Comparison of ENCODE assay signal across 34 cellular contexts in genomic region chr5:158970569-158971014, GRCh38.
A peak's percentile ranks its signal among the peaks of the same experiment; 100 is the strongest.
DNase-seq lines count a peak whose midpoint lies in the region; ATAC-seq, FAIRE-seq and TF ChIP-seq lines count a peak whose summit lies in the region.
"Had no signal": no experiment of that assay in that cellular context is flagged by ENCODE, and none has a peak within 500 bp of the region (broad histone marks: within the 10 kb centered on the region; RNA-seq: fewer than 3 reads in every experiment).

No MANE protein-coding gene starts in this region.

- TF ChIP-seq CTCF in left ventricle myocardium inferior (IDR thresholded peaks at IDR 0.05; ENCODE audit: borderline replicate concordance) (no peak), heart left ventricle (IDR thresholded peaks at IDR 0.05) (no peak), astrocyte (IDR thresholded peaks at IDR 0.05; ENCODE audit: insufficient read depth, low read depth, low read length) (no peak), osteoblast (IDR thresholded peaks at IDR 0.05; ENCODE audit: extremely low read depth, low read depth, low read length) (no peak), coronary artery (IDR thresholded peaks at IDR 0.05) (no peak), Peyer's patch (IDR thresholded peaks at IDR 0.05) (no peak)

- intact Hi-C loops in left ventricle myocardium inferior (cut with micrococcal nuclease) (no loop called here), heart left ventricle (cut with DNase I) (no loop called here)

- H3K9me3 ChIP-seq in left ventricle myocardium inferior (replicated peaks) (no peaks in the 10 kb centered on the region), heart left ventricle (no peaks in the 10 kb centered on the region), astrocyte (ENCODE audit: insufficient read depth, low read depth, low read length) (no peaks in the 10 kb centered on the region), osteoblast (ENCODE audit: low read depth, low read length) (no peaks in the 10 kb centered on the region), Peyer's patch (no peaks in the 10 kb centered on the region)
- H3K9me3 ChIP-seq: colonic mucosa, neutrophil, sigmoid colon, transverse colon had no signal

- no peak for DNase-seq in left ventricle myocardium inferior
- DNase-seq in heart left ventricle = no peak
- peak; percentile 14 for DNase-seq in astrocyte (ENCODE audit: low read depth)
- peak; percentile 63 for DNase-seq in osteoblast (ENCODE audit: insufficient read length, low spot score, missing footprints)
- DNase-seq in coronary artery (ENCODE audit: low spot score) = no peak
- no peak for DNase-seq in SIG-M5 treated with dmso at 0.1 percent for 504 hours (lab: John Stamatoyannopoulos, UW; ENCODE audit: unreplicated experiment)
- DNase-seq in NCI-H1930 (lab: John Stamatoyannopoulos, UW) = no peak
- DNase-seq in Peyer's patch = no peak
- DNase-seq: activated CD4-positive, alpha-beta T cell treated with anti-CD3 and anti-CD28 coated beads for 48 hours; amygdala; CD4-positive, alpha-beta memory T cell; colonic mucosa; effector CD8-positive, alpha-beta T cell; head of caudate nucleus; midbrain; naive thymus-derived CD4-positive, alpha-beta T cell; NCI-H1092; NCI-H187 treated with DMSO at 0.1 percent for 48 hours; NCI-H226; NCI-H526 treated with DMSO at 0.1 percent for 48 hours; PC-9; SHP77; sigmoid colon; stimulated activated CD4-positive, alpha-beta T cell treated with anti-CD3 and anti-CD28 coated beads, Interleukin-4, amount 100 ng/mL, for 1 hour; SW 1271; transverse colon had no signal

- no peaks in the 10 kb centered on the region for H4K20me1 ChIP-seq in astrocyte (ENCODE audit: insufficient read depth, low read length)
- H4K20me1 ChIP-seq in osteoblast (ENCODE audit: insufficient read depth, low read length) = no peaks in the 10 kb centered on the region

- TF ChIP-seq POLR2A in heart left ventricle (IDR thresholded peaks at IDR 0.05) = no peak
- no peak for TF ChIP-seq POLR2A in Peyer's patch (IDR thresholded peaks at IDR 0.05)

- no peak overlapping the region for H3K9ac ChIP-seq in astrocyte (ENCODE audit: low read length)

- H3K4me1 Mint-ChIP-seq in astrocyte (ENCODE audit: low read depth, unreplicated experiment) = peaks cover 11% of the 10 kb centered on the region
- H3K4me1 Mint-ChIP-seq: activated T-helper 17 cell treated with anti-CD3 and anti-CD28 coated beads, Interleukin-2, amount 50 U/mL, for 72 hours; CD4-positive, alpha-beta memory T cell had no signal

- no peak overlapping the region for H3K27ac Mint-ChIP-seq in astrocyte (ENCODE audit: unreplicated experiment)
- H3K27ac Mint-ChIP-seq: activated naive CD4-positive, alpha-beta T cell treated with anti-CD3 and anti-CD28 coated beads, Interleukin-2, amount 50 U/mL, for 72 hours; activated T-helper 17 cell treated with anti-CD3 and anti-CD28 coated beads, Interleukin-2, amount 50 U/mL, for 72 hours; CD4-positive, alpha-beta memory T cell; naive thymus-derived CD4-positive, alpha-beta T cell; progenitor cell of endocrine pancreas had no signal

- peak overlapping the region; percentile 27 for H3K27ac ChIP-seq in left ventricle myocardium inferior (replicated peaks)
- H3K27ac ChIP-seq in heart left ventricle = peak overlapping the region in 3 of 12 donors; percentile 10 to 22 (median 10)
- no peak overlapping the region for H3K27ac ChIP-seq in astrocyte (ENCODE audit: low read depth, low read length)
- H3K27ac ChIP-seq in osteoblast (ENCODE audit: low read depth, low read length) = peak overlapping the region; percentile 62
- H3K27ac ChIP-seq in coronary artery = no peak overlapping the region
- H3K27ac ChIP-seq in Peyer's patch = no peak overlapping the region
- H3K27ac ChIP-seq: colonic mucosa, epithelial cell of prostate, neutrophil, PC-9, sigmoid colon, transverse colon had no signal

- no peaks in the 10 kb centered on the region for H3K27me3 Mint-ChIP-seq in astrocyte (ENCODE audit: low read depth, unreplicated experiment)
- H3K27me3 Mint-ChIP-seq: IgD-negative memory B cell had no signal

- H3K79me2 ChIP-seq in astrocyte (ENCODE audit: insufficient read depth, low read length) = no peaks in the 10 kb centered on the region
- peaks cover 53% of the 10 kb centered on the region for H3K79me2 ChIP-seq in osteoblast (ENCODE audit: insufficient read depth, low read length)

- H3K9me3 Mint-ChIP-seq in astrocyte (ENCODE audit: unreplicated experiment) = no peaks in the 10 kb centered on the region
- H3K9me3 Mint-ChIP-seq: activated naive CD4-positive, alpha-beta T cell treated with anti-CD3 and anti-CD28 coated beads, Interleukin-2, amount 50 U/mL, for 72 hours; activated T-helper 17 cell treated with anti-CD3 and anti-CD28 coated beads, Interleukin-2, amount 50 U/mL, for 72 hours; IgD-negative memory B cell; naive thymus-derived CD4-positive, alpha-beta T cell had no signal

- H3K27me3 ChIP-seq in left ventricle myocardium inferior (ENCODE audit: low read depth) (no peaks in the 10 kb centered on the region), heart left ventricle (no peaks in the 10 kb centered on the region), astrocyte (ENCODE audit: insufficient read depth, low read length) (no peaks in the 10 kb centered on the region), osteoblast (ENCODE audit: insufficient read depth, low read length) (no peaks in the 10 kb centered on the region), Peyer's patch (no peaks in the 10 kb centered on the region)
- H3K27me3 ChIP-seq: colonic mucosa, neutrophil, sigmoid colon, transverse colon had no signal

- H3K4me2 ChIP-seq in astrocyte (ENCODE audit: low read length) (no peak overlapping the region), osteoblast (ENCODE audit: insufficient read depth, low read length) (peak overlapping the region; percentile 69)
- H3K4me2 ChIP-seq: PC-9 had no signal

- H3K36me3 ChIP-seq in left ventricle myocardium inferior (no peaks in the 10 kb centered on the region), heart left ventricle (no peaks in the 10 kb centered on the region), astrocyte (ENCODE audit: insufficient read depth, low read length) (no peaks in the 10 kb centered on the region), osteoblast (ENCODE audit: insufficient read depth, low read length) (no peaks in the 10 kb centered on the region), Peyer's patch (no peaks in the 10 kb centered on the region)
- H3K36me3 ChIP-seq: colonic mucosa, neutrophil, sigmoid colon, transverse colon had no signal

- H3K4me1 ChIP-seq in left ventricle myocardium inferior = peaks cover 34% of the 10 kb centered on the region
- H3K4me1 ChIP-seq in heart left ventricle = peaks cover 0 to 35% (median 8%) of the 10 kb centered on the region in 12 donors
- peaks cover 1% of the 10 kb centered on the region for H3K4me1 ChIP-seq in astrocyte (ENCODE audit: insufficient read depth, low read length)
- peaks cover 32% of the 10 kb centered on the region for H3K4me1 ChIP-seq in osteoblast (ENCODE audit: insufficient read depth, low read length)
- H3K4me1 ChIP-seq in Peyer's patch = no peaks in the 10 kb centered on the region
- H3K4me1 ChIP-seq: colonic mucosa, sigmoid colon, transverse colon had no signal

- FAIRE-seq in astrocyte (lab: Jason Lieb, UNC) = no peak
- FAIRE-seq: D721Med, keratinocyte had no signal

- no peak for ATAC-seq in heart left ventricle
- ATAC-seq: activated naive CD4-positive, alpha-beta T cell treated with anti-CD3 and anti-CD28 coated beads, Interleukin-2, amount 50 U/mL, for 72 hours; activated T-helper 17 cell treated with anti-CD3 and anti-CD28 coated beads, Interleukin-2, amount 50 U/mL, for 72 hours; naive thymus-derived CD4-positive, alpha-beta T cell had no signal

- H2AFZ ChIP-seq in astrocyte (ENCODE audit: low read depth, low read length) = no peak overlapping the region
- no peak overlapping the region for H2AFZ ChIP-seq in osteoblast (ENCODE audit: low read length)
- H2AFZ ChIP-seq: PC-9 had no signal

- no peak overlapping the region for H3K4me3 Mint-ChIP-seq in astrocyte (ENCODE audit: unreplicated experiment)
- H3K4me3 Mint-ChIP-seq: activated T-helper 17 cell treated with anti-CD3 and anti-CD28 coated beads, Interleukin-2, amount 50 U/mL, for 72 hours; CD4-positive, alpha-beta memory T cell; IgD-negative memory B cell; naive thymus-derived CD4-positive, alpha-beta T cell had no signal

- WGBS in heart left ventricle, 4 donors = 77 to 87% (median 78%) methylated on average over 3 of the region's 3 CpGs

- H3K36me3 Mint-ChIP-seq in astrocyte (ENCODE audit: low read depth, unreplicated experiment) = no peaks in the 10 kb centered on the region
- H3K36me3 Mint-ChIP-seq: activated naive CD4-positive, alpha-beta T cell treated with anti-CD3 and anti-CD28 coated beads, Interleukin-2, amount 50 U/mL, for 72 hours; CD4-positive, alpha-beta memory T cell; naive thymus-derived CD4-positive, alpha-beta T cell had no signal

- no peak overlapping the region for H3K4me3 ChIP-seq in left ventricle myocardium inferior
- H3K4me3 ChIP-seq in heart left ventricle = no peak overlapping the region
- no peak overlapping the region for H3K4me3 ChIP-seq in astrocyte (ENCODE audit: insufficient read depth, low read depth, low read length)
- H3K4me3 ChIP-seq in osteoblast (ENCODE audit: insufficient read depth, low read length) = peak overlapping the region; percentile 32
- no peak overlapping the region for H3K4me3 ChIP-seq in coronary artery
- H3K4me3 ChIP-seq in Peyer's patch = no peak overlapping the region
- H3K4me3 ChIP-seq: colonic mucosa, PC-9, sigmoid colon, transverse colon had no signal

Comparison
In these comparisons a context has a peak if more than half of its experiments do, and no peak if none do; other contexts are left out.
1. DNase-seq: peak in astrocyte (single experiment) and osteoblast (single experiment); none in left ventricle myocardium inferior (single experiment), heart left ventricle (0 of 5), coronary artery (single experiment), SIG-M5 treated with dmso at 0.1 percent for 504 hours (single experiment), NCI-H1930 (0 of 2) and Peyer's patch (0 of 3).
2. H3K27ac ChIP-seq: peak in left ventricle myocardium inferior (single experiment) and osteoblast (single experiment); none in astrocyte (single experiment), coronary artery (0 of 2) and Peyer's patch (0 of 4).